ENCODE assay signal across 16 cellular contexts in the genomic region with DNA sequence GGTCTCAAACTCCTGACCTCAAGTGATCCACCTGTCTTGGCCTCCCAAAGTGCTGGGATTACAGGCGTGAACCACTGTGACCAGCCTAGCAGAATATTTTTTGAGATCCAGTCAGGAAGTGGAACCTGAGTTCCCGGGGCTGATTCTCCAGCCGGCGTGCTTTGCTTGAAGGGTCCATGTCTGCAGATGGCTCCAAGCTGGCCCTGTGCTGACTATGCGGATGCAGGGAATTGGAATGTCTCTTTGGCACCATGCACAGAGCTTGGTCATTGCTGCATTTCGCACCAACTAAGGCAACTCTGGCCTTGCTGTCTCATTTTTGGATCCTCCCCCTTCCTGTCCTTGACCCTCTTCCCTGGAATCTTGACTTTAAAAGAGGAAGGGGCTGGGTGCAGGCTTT. TPM values are rescaled to one million over a fixed set of nuclear protein-coding genes. Genes with fewer than 3 reads are reported as not detected.
DNase-seq lines count a peak whose midpoint lies in the region; ATAC-seq and TF ChIP-seq lines count a peak whose summit lies in the region.
"Had no signal": no experiment of that assay in that cellular context is flagged by ENCODE, and none has a peak within 500 bp of the region (broad histone marks: within the 10 kb centered on the region; RNA-seq: fewer than 3 reads in every experiment).

No MANE protein-coding gene starts in this region.

- TF ChIP-seq EP300 in gastroesophageal sphincter (IDR thresholded peaks at IDR 0.05): no peak
- no peak for TF ChIP-seq EP300 in sigmoid colon (IDR thresholded peaks at IDR 0.05)

- TF ChIP-seq POLR2A in adrenal gland (IDR thresholded peaks at IDR 0.05) (no peak), gastroesophageal sphincter (IDR thresholded peaks at IDR 0.05) (no peak), sigmoid colon (IDR thresholded peaks at IDR 0.05) (no peak)

- ATAC-seq in gastroesophageal sphincter (peak; percentile 35), HG03135 (IDR thresholded peaks at IDR 0.05; ENCODE audit: unreplicated experiment) (no peak), GM19455 (IDR thresholded peaks at IDR 0.05; ENCODE audit: unreplicated experiment) (no peak)
- ATAC-seq: activated CD8-positive, alpha-beta memory T cell treated with anti-CD3 and anti-CD28 coated beads, Interleukin-2, amount 10 ng/mL, durations not matched to agents 7 days and 5 days had no signal

- DNase-seq in AG08396 (ENCODE audit: low spot score): peak; percentile 76
- peak in 6 of 7 donors; percentile 50 to 84 (median 62) for DNase-seq in adrenal gland
- DNase-seq in sigmoid colon: peak; percentile 80
- no peak for DNase-seq in NCI-H82 treated with DMSO at 0.1 percent for 48 hours (lab: John Stamatoyannopoulos, UW; ENCODE audit: unreplicated experiment)
- DNase-seq in NCI-H2171 treated with DMSO at 0.1 percent for 48 hours (lab: John Stamatoyannopoulos, UW): no peak
- DNase-seq: ACHN; activated CD8-positive, alpha-beta memory T cell treated with anti-CD3 and anti-CD28 coated beads, Interleukin-2, amount 10 ng/mL, durations not matched to agents 7 days and 5 days; activated naive CD4-positive, alpha-beta T cell treated with anti-CD3 and anti-CD28 coated beads, Interleukin-2, amount 50 U/mL, for 16 hours; DMS 273 treated with DMSO at 0.1 percent for 48 hours; immature natural killer cell; NCI-H2227 treated with DMSO at 0.1 percent for 48 hours; stimulated activated naive CD4-positive, alpha-beta T cell; WERI-Rb-1 had no signal

- 42 to 76% (median 65%) methylated on average over 2 to 6 of the region's 6 CpGs for WGBS in adrenal gland, 4 donors
- 41 to 100% methylated on average over 1 to 2 of the region's 6 CpGs for whole genome bisulfite sequencing in gastroesophageal sphincter (ENCODE audit: low coverage in 1 of 2), 2 donors
- WGBS in sigmoid colon, 2 donors: 73 to 85% methylated on average over 6 of the region's 6 CpGs

- no peak overlapping the region for H3K4me3 ChIP-seq in adrenal gland
- no peak overlapping the region for H3K4me3 ChIP-seq in gastroesophageal sphincter
- H3K4me3 ChIP-seq in sigmoid colon: no peak overlapping the region

- H3K4me1 ChIP-seq in adrenal gland (replicated peaks in 1 of 2) (peaks cover 27 to 38% of the 10 kb centered on the region in 2 donors), gastroesophageal sphincter (peaks cover 26 to 100% (median 74%) of the 10 kb centered on the region in 3 donors), sigmoid colon (peaks cover 0 to 100% (median 98%) of the 10 kb centered on the region in 4 donors)

- H3K27ac ChIP-seq in adrenal gland (peak overlapping the region in 4 of 5 donors; percentile 95 to 99 (median 98)), gastroesophageal sphincter (peak overlapping the region; percentile 92 to 97 (median 96)), sigmoid colon (peak overlapping the region; percentile 75 to 97 (median 92))

- H3K36me3 ChIP-seq in adrenal gland (replicated peaks in 1 of 2) (no peaks in the 10 kb centered on the region), gastroesophageal sphincter (no peaks in the 10 kb centered on the region), sigmoid colon (no peaks in the 10 kb centered on the region)
- H3K36me3 ChIP-seq: WERI-Rb-1 had no signal

- H3K27me3 ChIP-seq in adrenal gland: no peaks in the 10 kb centered on the region
- H3K27me3 ChIP-seq in gastroesophageal sphincter: no peaks in the 10 kb centered on the region
- H3K27me3 ChIP-seq in sigmoid colon: no peaks in the 10 kb centered on the region

- H3K9me3 ChIP-seq in adrenal gland (replicated peaks in 1 of 3) (no peaks in the 10 kb centered on the region), gastroesophageal sphincter (no peaks in the 10 kb centered on the region), sigmoid colon (no peaks in the 10 kb centered on the region)

- TF ChIP-seq CTCF in adrenal gland (IDR thresholded peaks at IDR 0.05) (no peak), gastroesophageal sphincter (IDR thresholded peaks at IDR 0.05) (no peak), sigmoid colon (IDR thresholded peaks at IDR 0.05) (no peak)

- intact Hi-C loops in adrenal gland (cut with DNase I) (no loop called here), sigmoid colon (cut with DNase I) (loop anchor here (5.0 kb wide), 1 partner anchor 35 kb away; no protein-coding TSS in a partner anchor)

RNA-seq across cellular contexts. Expression of a gene that starts 28.1 kb away (rescaled TPM):
- 10 to 100 TPM; 18.2 to 53.9 (median 33.6) TPM for total RNA-seq in adrenal gland
- 10 to 100 TPM in 2 of 3 donors, 1 to 10 TPM in 1; 5.0 to 54.9 (median 28.9) TPM for polyA plus RNA-seq in adrenal gland
- total RNA-seq in gastroesophageal sphincter: 10 to 100 TPM; 50.9 to 97.0 (median 80.3) TPM
- total RNA-seq in sigmoid colon: 10 to 100 TPM; 25.0 to 44.9 (median 32.1) TPM
- polyA plus RNA-seq in sigmoid colon: 10 to 100 TPM; 28.7 to 76.2 (median 33.0) TPM
- total RNA-seq: activated CD8-positive, alpha-beta memory T cell treated with anti-CD3 and anti-CD28 coated beads, Interleukin-2, amount 10 ng/mL, durations not matched to agents 7 days and 5 days had no signal

Comparison
In these comparisons a context has a peak if more than half of its experiments do, and no peak if none do; other contexts are left out.
1. DNase-seq: peak in AG08396 (single experiment), adrenal gland (6 of 7) and sigmoid colon (single experiment); none in NCI-H82 treated with DMSO at 0.1 percent for 48 hours (single experiment) and NCI-H2171 treated with DMSO at 0.1 percent for 48 hours (single experiment).
2. Peak in every context shown above with its lines, with median percentiles within 50 percentile points of each other: H3K27ac ChIP-seq.